In the genomic region with DNA sequence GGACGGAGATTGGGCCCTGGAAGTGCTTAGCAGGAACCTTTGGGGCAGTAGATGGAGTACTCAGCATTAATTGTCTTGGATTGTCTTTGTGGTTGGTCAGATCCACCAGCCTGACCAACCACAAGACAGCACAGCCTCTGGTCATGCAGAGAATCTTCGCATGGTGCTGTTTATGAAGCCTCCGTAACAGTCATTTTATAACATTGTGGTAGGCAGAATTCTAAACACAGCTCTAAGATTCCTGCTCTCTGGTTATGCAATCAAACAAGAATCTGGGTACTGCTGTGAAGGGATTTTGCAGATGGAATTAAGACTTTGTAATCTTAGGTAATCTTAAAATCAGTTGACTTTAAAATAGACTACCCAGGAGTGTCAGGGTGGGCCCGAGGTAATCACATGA, we compare ENCODE assay signal across 27 cellular contexts.
DNase-seq lines count a peak whose midpoint lies in the region; ATAC-seq and TF ChIP-seq lines count a peak whose summit lies in the region.
"Had no signal": no experiment of that assay in that cellular context is flagged by ENCODE, and none has a peak within 500 bp of the region (broad histone marks: within the 10 kb centered on the region; RNA-seq: fewer than 3 reads in every experiment).

No MANE protein-coding gene starts in this region.

- H3K9ac ChIP-seq in mesendoderm (ENCODE audit: low read length), result no peak overlapping the region
- no peak overlapping the region for H3K9ac ChIP-seq in endodermal cell (ENCODE audit: extremely low read depth, low read length, poor library complexity, severe bottlenecking)

- no peak overlapping the region for H2BK5ac ChIP-seq in mesendoderm (ENCODE audit: low read length)

- H3K23ac ChIP-seq in mesendoderm (ENCODE audit: low read length), result no peak overlapping the region

- H3K79me2 ChIP-seq in mesendoderm (ENCODE audit: control insufficient read depth, insufficient read depth, low read length), result no peaks in the 10 kb centered on the region

- H4K5ac ChIP-seq in mesendoderm (ENCODE audit: low read length), result no peak overlapping the region

- no peaks in the 10 kb centered on the region for H3K9me3 ChIP-seq in CD4-positive, alpha-beta T cell (ENCODE audit: control insufficient read depth, low read length)
- H3K9me3 ChIP-seq in endodermal cell (ENCODE audit: control insufficient read depth, low read length), result no peaks in the 10 kb centered on the region
- H3K9me3 ChIP-seq: BE2C, MG63, thoracic aorta, uterus had no signal

- CTCF ChIA-PET in CD4-positive, alpha-beta T cell (lab: Charles Lee), result no interaction called here

- H3K4ac ChIP-seq in mesendoderm (ENCODE audit: low read depth, low read length), result no peak overlapping the region

- no peaks in the 10 kb centered on the region for H3K4me1 ChIP-seq in mesendoderm (ENCODE audit: control insufficient read depth, low read depth, low read length)
- H3K4me1 ChIP-seq in endodermal cell (ENCODE audit: control insufficient read depth, insufficient read depth, low read length), result no peaks in the 10 kb centered on the region
- H3K4me1 ChIP-seq: BE2C, uterus had no signal

- H3K9me3 Mint-ChIP-seq in chondrocyte (ENCODE audit: low read depth) (peaks cover 5% of the 10 kb centered on the region), endodermal cell (no peaks in the 10 kb centered on the region)
- no peaks in the 10 kb centered on the region for H3K9me3 Mint-ChIP-seq in CD4-positive, alpha-beta T cell
- H3K9me3 Mint-ChIP-seq in stimulated activated naive B cell treated with anti-CD40 and anti-IgM and Interleukin-4, amounts not matched to agents 10 μg/mL and 1 μg/mL and 100 μg/mL, for 72 hours, result peaks cover 0 to 4% of the 10 kb centered on the region in 2 donors
- H3K9me3 Mint-ChIP-seq: activated CD4-positive, alpha-beta memory T cell treated with anti-CD3 and anti-CD28 coated beads, Interleukin-2, amount 10 ng/mL, durations not matched to agents 7 days and 5 days; activated naive CD4-positive, alpha-beta T cell treated with anti-CD3 and anti-CD28 coated beads, Interleukin-2, amount 50 U/mL, for 24 hours; dendritic cell treated with granulocyte-macrophage colony-stimulating factor and Interleukin-4, amounts not matched to agents 40 ng/mL and 50 ng/mL, for 4 days; H9; stimulated activated naive CD8-positive, alpha-beta T cell treated with anti-CD3 and anti-CD28 coated beads, Interleukin-15, Interleukin-2, amounts not matched to agents 100 ng/mL and 50 ng/mL, for 24 hours had no signal

- TF ChIP-seq CTCF in AG10803 (conservative IDR thresholded peaks at IDR 0.05; ENCODE audit: low read length) (peak; percentile 4; the same call in 1 of the 2 replicates), chondrocyte (IDR thresholded peaks at IDR 0.05) (no peak), endodermal cell (conservative IDR thresholded peaks at IDR 0.05) (no peak)
- no peak for TF ChIP-seq CTCF in CD4-positive, alpha-beta T cell (IDR thresholded peaks at IDR 0.05)

- no peaks in the 10 kb centered on the region for H3K4me1 Mint-ChIP-seq in chondrocyte (ENCODE audit: low read depth)
- no peaks in the 10 kb centered on the region for H3K4me1 Mint-ChIP-seq in CD4-positive, alpha-beta T cell (ENCODE audit: low read depth)
- peaks cover 8% of the 10 kb centered on the region for H3K4me1 Mint-ChIP-seq in endodermal cell
- H3K4me1 Mint-ChIP-seq in stimulated activated naive B cell treated with anti-CD40 and anti-IgM and Interleukin-4, amounts not matched to agents 10 μg/mL and 1 μg/mL and 100 μg/mL, for 72 hours, result no peaks in the 10 kb centered on the region
- H3K4me1 Mint-ChIP-seq: activated CD4-positive, alpha-beta memory T cell treated with anti-CD3 and anti-CD28 coated beads, Interleukin-2, amount 10 ng/mL, durations not matched to agents 7 days and 5 days; activated naive CD4-positive, alpha-beta T cell treated with anti-CD3 and anti-CD28 coated beads, Interleukin-2, amount 50 U/mL, for 24 hours; activated T-helper 17 cell treated with anti-CD3 and anti-CD28 coated beads, Interleukin-2, amount 50 U/mL, for 72 hours; H9 had no signal

- ATAC-seq in CD4-positive, alpha-beta T cell (ENCODE audit: poor library complexity), result no peak
- no peak for ATAC-seq in stimulated activated naive B cell treated with anti-CD40 and anti-IgM and Interleukin-4, amounts not matched to agents 10 μg/mL and 1 μg/mL and 100 μg/mL, for 72 hours (replicated peaks)
- ATAC-seq: activated T-helper 17 cell treated with anti-CD3 and anti-CD28 coated beads, Interleukin-2, amount 50 U/mL, for 72 hours had no signal

- H2AK5ac ChIP-seq in mesendoderm (ENCODE audit: low read length), result no peak overlapping the region

- intact Hi-C loops in CD4-positive, alpha-beta T cell (cut with DNase I, micrococcal nuclease), result no loop called here

- DNase-seq in AG10803 (ENCODE audit: low read depth) (peak; percentile 88), HS-27A (ENCODE audit: low read depth) (peak; percentile 58), chondrocyte (ENCODE audit: low spot score) (no peak), mesendoderm (peak; percentile 10), endodermal cell (no peak), NCI-H1048 (lab: John Stamatoyannopoulos, UW) (no peak)
- no peak for DNase-seq in CD4-positive, alpha-beta T cell
- no peak for DNase-seq in stimulated activated naive B cell treated with anti-CD40 and anti-IgM and Interleukin-4, amounts not matched to agents 10 μg/mL and 1 μg/mL and 100 μg/mL, for 72 hours
- DNase-seq: activated CD4-positive, alpha-beta memory T cell treated with anti-CD3 and anti-CD28 coated beads, Interleukin-2, amount 10 ng/mL, durations not matched to agents 7 days and 5 days; activated CD4-positive, alpha-beta T cell treated with anti-CD3 and anti-CD28 coated beads for 1 hour; activated CD8-positive, alpha-beta memory T cell treated with anti-CD3 and anti-CD28 coated beads, Interleukin-2, amount 50 U/mL, for 48 hours; BE2C; GDM1; glutamatergic neuron; H9; KBM-7; MG63; NCI-H1417 treated with DMSO at 0.1 percent for 48 hours; NCI-H774; RPMI8226; uterus had no signal

- peak overlapping the region; percentile 51 for H3K27ac Mint-ChIP-seq in chondrocyte (ENCODE audit: unreplicated experiment)
- H3K27ac Mint-ChIP-seq in CD4-positive, alpha-beta T cell, result no peak overlapping the region
- H3K27ac Mint-ChIP-seq in endodermal cell, result no peak overlapping the region
- H3K27ac Mint-ChIP-seq in stimulated activated naive B cell treated with anti-CD40 and anti-IgM and Interleukin-4, amounts not matched to agents 10 μg/mL and 1 μg/mL and 100 μg/mL, for 72 hours, result no peak overlapping the region
- H3K27ac Mint-ChIP-seq: activated CD4-positive, alpha-beta memory T cell treated with anti-CD3 and anti-CD28 coated beads, Interleukin-2, amount 10 ng/mL, durations not matched to agents 7 days and 5 days; activated naive CD4-positive, alpha-beta T cell treated with anti-CD3 and anti-CD28 coated beads, Interleukin-2, amount 50 U/mL, for 24 hours; activated T-helper 17 cell treated with anti-CD3 and anti-CD28 coated beads, Interleukin-2, amount 50 U/mL, for 72 hours; dendritic cell treated with granulocyte-macrophage colony-stimulating factor and Interleukin-4, amounts not matched to agents 40 ng/mL and 50 ng/mL, for 4 days; H9; stimulated activated naive CD8-positive, alpha-beta T cell treated with anti-CD3 and anti-CD28 coated beads, Interleukin-15, Interleukin-2, amounts not matched to agents 100 ng/mL and 50 ng/mL, for 24 hours had no signal

- H3K36me3 ChIP-seq in mesendoderm (ENCODE audit: control insufficient read depth, insufficient read depth, low read length) (no peaks in the 10 kb centered on the region), endodermal cell (ENCODE audit: control insufficient read depth, insufficient read depth, low read length) (no peaks in the 10 kb centered on the region)
- H3K36me3 ChIP-seq: BE2C, MG63, thoracic aorta, uterus had no signal

- POLR2A ChIA-PET in CD4-positive, alpha-beta T cell (lab: Charles Lee), result no interaction called here

- H3K27me3 Mint-ChIP-seq in chondrocyte (ENCODE audit: low read depth) (peaks cover 2% of the 10 kb centered on the region), endodermal cell (ENCODE audit: insufficient read depth) (no peaks in the 10 kb centered on the region)
- no peaks in the 10 kb centered on the region for H3K27me3 Mint-ChIP-seq in CD4-positive, alpha-beta T cell
- no peaks in the 10 kb centered on the region for H3K27me3 Mint-ChIP-seq in stimulated activated naive B cell treated with anti-CD40 and anti-IgM and Interleukin-4, amounts not matched to agents 10 μg/mL and 1 μg/mL and 100 μg/mL, for 72 hours
- H3K27me3 Mint-ChIP-seq: activated CD4-positive, alpha-beta memory T cell treated with anti-CD3 and anti-CD28 coated beads, Interleukin-2, amount 10 ng/mL, durations not matched to agents 7 days and 5 days; activated T-helper 17 cell treated with anti-CD3 and anti-CD28 coated beads, Interleukin-2, amount 50 U/mL, for 72 hours; dendritic cell treated with granulocyte-macrophage colony-stimulating factor and Interleukin-4, amounts not matched to agents 40 ng/mL and 50 ng/mL, for 4 days; stimulated activated naive CD8-positive, alpha-beta T cell treated with anti-CD3 and anti-CD28 coated beads, Interleukin-15, Interleukin-2, amounts not matched to agents 100 ng/mL and 50 ng/mL, for 24 hours had no signal

- no CpG with 5 or more reads among the region's 4 CpGs for WGBS in mesendoderm (ENCODE audit: extremely low coverage, insufficient coverage, low lambda C conversion rate)
- 80 to 91% methylated on average over 1 to 4 of the region's 4 CpGs for WGBS in endodermal cell (ENCODE audit: insufficient coverage in 1 of 2, insufficient read length in 1 of 2), 2 experiments

- no peak overlapping the region for H3K4me2 ChIP-seq in mesendoderm (ENCODE audit: low read length)

- H3K79me1 ChIP-seq in mesendoderm (ENCODE audit: low read length), result no peaks in the 10 kb centered on the region

- H3K27ac ChIP-seq in mesendoderm (ENCODE audit: low read depth, low read length), result no peak overlapping the region
- no peak overlapping the region for H3K27ac ChIP-seq in CD4-positive, alpha-beta T cell (ENCODE audit: low read depth, low read length)
- no peak overlapping the region for H3K27ac ChIP-seq in endodermal cell (ENCODE audit: low read depth, low read length)
- H3K27ac ChIP-seq: skin epidermis, thoracic aorta, uterus had no signal

- H3K56ac ChIP-seq in mesendoderm (ENCODE audit: low read length), result no peak overlapping the region

- H3K27me3 ChIP-seq in mesendoderm (ENCODE audit: insufficient read depth, low read length, poor library complexity), result no peaks in the 10 kb centered on the region
- no peaks in the 10 kb centered on the region for H3K27me3 ChIP-seq in CD4-positive, alpha-beta T cell (ENCODE audit: control insufficient read depth, insufficient read depth, low read length)
- no peaks in the 10 kb centered on the region for H3K27me3 ChIP-seq in endodermal cell (ENCODE audit: control insufficient read depth, insufficient read depth, low read length, poor library complexity, severe bottlenecking)
- H3K27me3 ChIP-seq: BE2C, MG63, uterus had no signal

- H3K4me3 ChIP-seq in AG10803 (ENCODE audit: low read length) (no peak overlapping the region), mesendoderm (ENCODE audit: low read length) (no peak overlapping the region), endodermal cell (ENCODE audit: low read length) (no peak overlapping the region)
- H3K4me3 ChIP-seq: MG63, skin epidermis, thoracic aorta, uterus had no signal

- H3K4me3 Mint-ChIP-seq in chondrocyte (ENCODE audit: unreplicated experiment) (no peak overlapping the region), endodermal cell (no peak overlapping the region)
- no peak overlapping the region for H3K4me3 Mint-ChIP-seq in CD4-positive, alpha-beta T cell
- H3K4me3 Mint-ChIP-seq in stimulated activated naive B cell treated with anti-CD40 and anti-IgM and Interleukin-4, amounts not matched to agents 10 μg/mL and 1 μg/mL and 100 μg/mL, for 72 hours, result no peak overlapping the region
- H3K4me3 Mint-ChIP-seq: activated CD4-positive, alpha-beta memory T cell treated with anti-CD3 and anti-CD28 coated beads, Interleukin-2, amount 10 ng/mL, durations not matched to agents 7 days and 5 days; activated naive CD4-positive, alpha-beta T cell treated with anti-CD3 and anti-CD28 coated beads, Interleukin-2, amount 50 U/mL, for 24 hours; activated T-helper 17 cell treated with anti-CD3 and anti-CD28 coated beads, Interleukin-2, amount 50 U/mL, for 72 hours; dendritic cell treated with granulocyte-macrophage colony-stimulating factor and Interleukin-4, amounts not matched to agents 40 ng/mL and 50 ng/mL, for 4 days; H9; stimulated activated naive CD8-positive, alpha-beta T cell treated with anti-CD3 and anti-CD28 coated beads, Interleukin-15, Interleukin-2, amounts not matched to agents 100 ng/mL and 50 ng/mL, for 24 hours had no signal

- no peak overlapping the region for H4K8ac ChIP-seq in mesendoderm (ENCODE audit: low read depth, low read length)

- H3K36me3 Mint-ChIP-seq in chondrocyte (ENCODE audit: low read depth), result no peaks in the 10 kb centered on the region
- H3K36me3 Mint-ChIP-seq in CD4-positive, alpha-beta T cell (ENCODE audit: low read depth), result no peaks in the 10 kb centered on the region
- no peaks in the 10 kb centered on the region for H3K36me3 Mint-ChIP-seq in endodermal cell (ENCODE audit: low read depth)
- H3K36me3 Mint-ChIP-seq in stimulated activated naive B cell treated with anti-CD40 and anti-IgM and Interleukin-4, amounts not matched to agents 10 μg/mL and 1 μg/mL and 100 μg/mL, for 72 hours, result no peaks in the 10 kb centered on the region
- H3K36me3 Mint-ChIP-seq: activated naive CD4-positive, alpha-beta T cell treated with anti-CD3 and anti-CD28 coated beads, Interleukin-2, amount 50 U/mL, for 24 hours had no signal

- no peak overlapping the region for H3K18ac ChIP-seq in mesendoderm (ENCODE audit: low read length)

- no peak overlapping the region for H2BK15ac ChIP-seq in mesendoderm (replicated peaks; ENCODE audit: low read depth)

- no peak overlapping the region for H2BK120ac ChIP-seq in mesendoderm (ENCODE audit: low read depth, low read length)

Comparison
In these comparisons a context has a peak if more than half of its experiments do, and no peak if none do; other contexts are left out.
1. DNase-seq: peak in AG10803 (single experiment), HS-27A (single experiment) and mesendoderm (single experiment); none in chondrocyte (single experiment), CD4-positive, alpha-beta T cell (0 of 10), endodermal cell (single experiment), NCI-H1048 (single experiment) and stimulated activated naive B cell treated with anti-CD40 and anti-IgM and Interleukin-4, amounts not matched to agents 10 μg/mL and 1 μg/mL and 100 μg/mL, for 72 hours (single experiment).